8 cellular contexts compared by ENCODE assay signal in the genomic region with DNA sequence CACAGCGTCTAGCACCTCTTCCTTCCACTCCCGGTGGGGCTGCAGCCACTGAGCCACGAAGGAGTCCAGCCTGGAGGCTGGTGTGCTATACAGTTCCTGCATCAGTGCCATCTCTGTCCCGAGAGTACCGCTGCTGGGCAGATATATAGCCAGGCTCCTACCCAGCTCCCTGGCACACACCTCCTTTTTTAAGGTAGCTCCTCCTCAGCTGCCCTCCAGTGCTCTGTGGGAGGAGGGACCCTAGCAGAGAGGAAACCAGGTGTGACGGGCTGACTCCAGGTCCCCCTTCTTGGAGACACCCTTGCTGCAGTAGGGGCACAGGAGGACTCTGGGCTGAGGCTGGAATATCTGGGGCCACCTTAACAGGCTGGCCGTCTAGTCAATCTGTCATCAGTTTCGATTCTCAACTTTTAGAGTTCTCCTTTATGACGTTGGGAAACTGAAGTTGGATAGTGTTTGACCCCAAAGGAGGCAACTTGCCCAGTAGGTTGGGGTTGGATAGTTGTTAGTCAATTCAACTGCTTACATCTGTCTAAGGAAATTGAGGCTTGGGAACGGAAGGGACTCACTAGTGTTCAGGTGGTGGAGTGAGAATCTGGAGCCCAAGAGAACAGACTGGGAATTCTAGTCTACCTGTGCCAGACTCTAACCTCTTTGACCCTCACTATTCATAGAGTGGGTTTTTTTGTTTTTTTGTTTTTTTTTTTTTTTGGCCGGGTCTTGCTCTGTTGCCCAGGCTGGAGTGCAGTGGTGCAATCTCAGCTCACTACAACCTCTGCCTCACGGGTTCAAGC. TPM values are rescaled to one million over a fixed set of nuclear protein-coding genes. Genes with fewer than 3 reads are reported as not detected.
DNase-seq lines count a peak whose midpoint lies in the region; TF ChIP-seq lines count a peak whose summit lies in the region.

A gene with protein sequence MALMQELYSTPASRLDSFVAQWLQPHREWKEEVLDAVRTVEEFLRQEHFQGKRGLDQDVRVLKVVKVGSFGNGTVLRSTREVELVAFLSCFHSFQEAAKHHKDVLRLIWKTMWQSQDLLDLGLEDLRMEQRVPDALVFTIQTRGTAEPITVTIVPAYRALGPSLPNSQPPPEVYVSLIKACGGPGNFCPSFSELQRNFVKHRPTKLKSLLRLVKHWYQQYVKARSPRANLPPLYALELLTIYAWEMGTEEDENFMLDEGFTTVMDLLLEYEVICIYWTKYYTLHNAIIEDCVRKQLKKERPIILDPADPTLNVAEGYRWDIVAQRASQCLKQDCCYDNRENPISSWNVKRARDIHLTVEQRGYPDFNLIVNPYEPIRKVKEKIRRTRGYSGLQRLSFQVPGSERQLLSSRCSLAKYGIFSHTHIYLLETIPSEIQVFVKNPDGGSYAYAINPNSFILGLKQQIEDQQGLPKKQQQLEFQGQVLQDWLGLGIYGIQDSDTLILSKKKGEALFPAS (minus strand): TSS at position 386 of the 794 bp plus-strand sequence. CDS start 275 bp downstream, at position 111.

- no peak within 1 kb of the TSS for H3K4me3 Mint-ChIP-seq in type B pancreatic cell

- no peaks in the 10 kb centered on the region for H3K4me1 Mint-ChIP-seq in type B pancreatic cell (ENCODE audit: unreplicated experiment)

- POLR2A ChIA-PET in HEK293 (lab: Yijun Ruan, JAX), result no interaction called here

- DNase-seq in GM06990 (ENCODE audit: extremely low read depth, insufficient read length) (peak; percentile 71), NOMO-1 treated with dmso at 0.1 percent for 144 hours (lab: John Stamatoyannopoulos, UW; ENCODE audit: unreplicated experiment) (peak; percentile 78), left ventricle myocardium inferior (no peak), type B pancreatic cell (ENCODE audit: extremely low spot score, unreplicated experiment) (no peak), OCI-M2 (lab: John Stamatoyannopoulos, UW; ENCODE audit: unreplicated experiment) (no peak)
- peak; percentile 55 for DNase-seq in activated effector memory CD4-positive, alpha-beta T cell treated with Interleukin-2 at 50 U/mL for 16 hours
- DNase-seq in stimulated activated CD4-positive, alpha-beta T cell treated with anti-CD3 and anti-CD28 coated beads, Interleukin-2, amount 100 ng/mL, for 4 hours (ENCODE audit: low read depth), result peak; percentile 51

- intact Hi-C loops in left ventricle myocardium inferior (cut with micrococcal nuclease), result no loop called here

- TF ChIP-seq CTCF in GM06990 (IDR thresholded peaks at IDR 0.05; ENCODE audit: insufficient read depth, low read length, poor library complexity, severe bottlenecking) (no peak), HEK293 (tag by site-specific recombination; IDR thresholded peaks at IDR 0.05) (no peak), left ventricle myocardium inferior (IDR thresholded peaks at IDR 0.05; ENCODE audit: borderline replicate concordance) (no peak), type B pancreatic cell (conservative IDR thresholded peaks at IDR 0.05) (no peak)

- H3K27me3 Mint-ChIP-seq in type B pancreatic cell, result peaks cover 45% of the 10 kb centered on the region

- H3K9me3 Mint-ChIP-seq in type B pancreatic cell, result no peaks in the 10 kb centered on the region

- no peak within 1 kb of the TSS for H3K27ac Mint-ChIP-seq in type B pancreatic cell

- no peaks in the 10 kb centered on the region for H3K36me3 Mint-ChIP-seq in type B pancreatic cell

- H3K27me3 ChIP-seq in GM06990 (replicated peaks; ENCODE audit: control insufficient read depth, insufficient read depth, low read length) (no peaks in the 10 kb centered on the region), left ventricle myocardium inferior (ENCODE audit: low read depth) (peaks cover 17% of the 10 kb centered on the region)

- CTCF ChIA-PET in HEK293 (lab: Yijun Ruan, JAX), result interaction anchor here (0.6 kb wide), 1 partner anchor 15 kb away, joined by 5 read pairs; no protein-coding TSS in a partner anchor

- H3K4me1 ChIP-seq in HEK293 (ENCODE audit: control insufficient read depth, insufficient read depth, low read length), result no peaks in the 10 kb centered on the region
- peaks cover 10% of the 10 kb centered on the region for H3K4me1 ChIP-seq in left ventricle myocardium inferior

- H3K27ac ChIP-seq in HEK293 (ENCODE audit: extremely low read depth, low read depth, low read length) (no peak within 1 kb of the TSS), left ventricle myocardium inferior (replicated peaks) (peak within 1 kb of the TSS; percentile 38)

- no peaks in the 10 kb centered on the region for H3K9me3 ChIP-seq in HEK293 (ENCODE audit: control insufficient read depth, insufficient read depth, low read depth, low read length)
- no peaks in the 10 kb centered on the region for H3K9me3 ChIP-seq in left ventricle myocardium inferior (replicated peaks)

- H3K36me3 ChIP-seq in GM06990 (ENCODE audit: control insufficient read depth, insufficient read depth, low read length) (no peaks in the 10 kb centered on the region), HEK293 (ENCODE audit: control insufficient read depth in 2 of 2, insufficient read depth in 1 of 2, low read length in 2 of 2) (no peaks in the 10 kb centered on the region), left ventricle myocardium inferior (no peaks in the 10 kb centered on the region)

- H3K4me3 ChIP-seq in GM06990 (replicated peaks; ENCODE audit: low read depth, low read length), result peak within 1 kb of the TSS; percentile 75
- H3K4me3 ChIP-seq in HEK293 (ENCODE audit: low read depth, low read length), result peak within 1 kb of the TSS; percentile 17
- peak within 1 kb of the TSS; percentile 67 for H3K4me3 ChIP-seq in left ventricle myocardium inferior

TF ChIP-seq in HEK293, 187 proteins besides CTCF, POLR2A, EP300 and RAD21 (continues in another document):
- TF ChIP-seq, protein P1, sequence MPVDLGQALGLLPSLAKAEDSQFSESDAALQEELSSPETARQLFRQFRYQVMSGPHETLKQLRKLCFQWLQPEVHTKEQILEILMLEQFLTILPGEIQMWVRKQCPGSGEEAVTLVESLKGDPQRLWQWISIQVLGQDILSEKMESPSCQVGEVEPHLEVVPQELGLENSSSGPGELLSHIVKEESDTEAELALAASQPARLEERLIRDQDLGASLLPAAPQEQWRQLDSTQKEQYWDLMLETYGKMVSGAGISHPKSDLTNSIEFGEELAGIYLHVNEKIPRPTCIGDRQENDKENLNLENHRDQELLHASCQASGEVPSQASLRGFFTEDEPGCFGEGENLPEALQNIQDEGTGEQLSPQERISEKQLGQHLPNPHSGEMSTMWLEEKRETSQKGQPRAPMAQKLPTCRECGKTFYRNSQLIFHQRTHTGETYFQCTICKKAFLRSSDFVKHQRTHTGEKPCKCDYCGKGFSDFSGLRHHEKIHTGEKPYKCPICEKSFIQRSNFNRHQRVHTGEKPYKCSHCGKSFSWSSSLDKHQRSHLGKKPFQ (tag by site-specific recombination; IDR thresholded peaks at IDR 0.05), result no peak
- TF ChIP-seq BCL11B (tag by site-specific recombination; IDR thresholded peaks at IDR 0.05; ENCODE audit: low read depth), result no peak
- TF ChIP-seq ZFP3 (tag by site-specific recombination; IDR thresholded peaks at IDR 0.05; ENCODE audit: low read depth), result no peak
- no peak for TF ChIP-seq ZNF548 (tag by site-specific recombination; IDR thresholded peaks at IDR 0.05)
- peak; percentile 82 for TF ChIP-seq ZBTB17 (tag by site-specific recombination; IDR thresholded peaks at IDR 0.05)
- no peak for TF ChIP-seq ZNF416 (tag by site-specific recombination; IDR thresholded peaks at IDR 0.05)
- no peak for TF ChIP-seq ZNF785 (tag by site-specific recombination; IDR thresholded peaks at IDR 0.05)
- TF ChIP-seq, protein P2, sequence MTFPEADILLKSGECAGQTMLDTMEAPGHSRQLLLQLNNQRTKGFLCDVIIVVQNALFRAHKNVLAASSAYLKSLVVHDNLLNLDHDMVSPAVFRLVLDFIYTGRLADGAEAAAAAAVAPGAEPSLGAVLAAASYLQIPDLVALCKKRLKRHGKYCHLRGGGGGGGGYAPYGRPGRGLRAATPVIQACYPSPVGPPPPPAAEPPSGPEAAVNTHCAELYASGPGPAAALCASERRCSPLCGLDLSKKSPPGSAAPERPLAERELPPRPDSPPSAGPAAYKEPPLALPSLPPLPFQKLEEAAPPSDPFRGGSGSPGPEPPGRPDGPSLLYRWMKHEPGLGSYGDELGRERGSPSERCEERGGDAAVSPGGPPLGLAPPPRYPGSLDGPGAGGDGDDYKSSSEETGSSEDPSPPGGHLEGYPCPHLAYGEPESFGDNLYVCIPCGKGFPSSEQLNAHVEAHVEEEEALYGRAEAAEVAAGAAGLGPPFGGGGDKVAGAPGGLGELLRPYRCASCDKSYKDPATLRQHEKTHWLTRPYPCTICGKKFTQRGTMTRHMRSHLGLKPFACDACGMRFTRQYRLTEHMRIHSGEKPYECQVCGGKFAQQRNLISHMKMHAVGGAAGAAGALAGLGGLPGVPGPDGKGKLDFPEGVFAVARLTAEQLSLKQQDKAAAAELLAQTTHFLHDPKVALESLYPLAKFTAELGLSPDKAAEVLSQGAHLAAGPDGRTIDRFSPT (tag by site-specific recombination; IDR thresholded peaks at IDR 0.05), result no peak
- no peak for TF ChIP-seq ZNF138 (tag by site-specific recombination; IDR thresholded peaks at IDR 0.05; ENCODE audit: borderline replicate concordance)
- no peak for TF ChIP-seq ZNF211 (tag by site-specific recombination; IDR thresholded peaks at IDR 0.05; ENCODE audit: low read depth)
- no peak for TF ChIP-seq ZBTB21 (tag by site-specific recombination; IDR thresholded peaks at IDR 0.05)
- TF ChIP-seq ZNF302 (tag by site-specific recombination; IDR thresholded peaks at IDR 0.05; ENCODE audit: low read depth), result no peak
- TF ChIP-seq ZNF514 (tag by site-specific recombination; IDR thresholded peaks at IDR 0.05), result no peak
- TF ChIP-seq ZNF558 (tag by site-specific recombination; IDR thresholded peaks at IDR 0.05), result no peak
- TF ChIP-seq GLIS1 (tag by site-specific recombination; IDR thresholded peaks at IDR 0.05), result no peak
- peak; percentile 70; the same call in 1 of the 2 replicates for TF ChIP-seq KLF10 (tag by site-specific recombination; IDR thresholded peaks at IDR 0.05)
- no peak for TF ChIP-seq ZNF792 (tag by site-specific recombination; IDR thresholded peaks at IDR 0.05)
- TF ChIP-seq ZEB2 (tag by site-specific recombination; IDR thresholded peaks at IDR 0.05), result no peak
- TF ChIP-seq ZNF843 (tag by site-specific recombination; IDR thresholded peaks at IDR 0.05), result no peak
- no peak for TF ChIP-seq ZNF510 (tag by site-specific recombination; IDR thresholded peaks at IDR 0.05; ENCODE audit: insufficient replicate concordance)

RNA-seq across cellular contexts. Expression of the gene that starts here (rescaled TPM):
- 0.25 TPM for total RNA-seq in left ventricle myocardium inferior
- 0.17 and 0.19 TPM in 2 replicates for total RNA-seq in type B pancreatic cell (ENCODE audit: low replicate concordance)

Comparison
In these comparisons a context has a peak if more than half of its experiments do, and no peak if none do; other contexts are left out.
1. DNase-seq: peak in GM06990 (single experiment), NOMO-1 treated with dmso at 0.1 percent for 144 hours (single experiment), activated effector memory CD4-positive, alpha-beta T cell treated with Interleukin-2 at 50 U/mL for 16 hours (single experiment) and stimulated activated CD4-positive, alpha-beta T cell treated with anti-CD3 and anti-CD28 coated beads, Interleukin-2, amount 100 ng/mL, for 4 hours (single experiment); none in left ventricle myocardium inferior (single experiment), type B pancreatic cell (single experiment) and OCI-M2 (single experiment).
2. H3K4me3 ChIP-seq: peak in every context shown above with its lines; median percentile 75 in GM06990; 67 in left ventricle myocardium inferior; 17 in HEK293.